In genomic region chr1:176142973-176143372, GRCh38 we compare ENCODE assay signal across 30 cellular contexts.
"Had no signal": no experiment of that assay in that cellular context is flagged by ENCODE, and none has a peak within 500 bp of the region (broad histone marks: within the 10 kb centered on the region; RNA-seq: fewer than 3 reads in every experiment).

No MANE protein-coding gene starts in this region.

- FAIRE-seq: islet of Langerhans, urothelium cell line had no signal

- H3K36me3 ChIP-seq: pancreas, prostate gland, thoracic aorta had no signal

- H3K4me1 ChIP-seq: left lung, lower lobe of right lung, pancreas, prostate gland, suprapubic skin, tibial artery, upper lobe of right lung had no signal

- H3K27ac ChIP-seq: left lung, lower lobe of right lung, pancreas, prostate gland, skin epidermis, suprapubic skin, thoracic aorta, tibial artery, upper lobe of right lung had no signal

- ATAC-seq: left colon; left lung; lower lobe of right lung; naive thymus-derived CD8-positive, alpha-beta T cell; pancreas; right cardiac atrium; sciatic nerve; stimulated activated naive B cell treated with anti-CD40 and anti-IgM and Interleukin-4, amounts not matched to agents 10 μg/mL and 1 μg/mL and 100 μg/mL, for 72 hours; upper lobe of right lung had no signal

- H3K4me3 Mint-ChIP-seq: naive thymus-derived CD8-positive, alpha-beta T cell; neural crest cell; stimulated activated naive B cell treated with anti-CD40 and anti-IgM and Interleukin-4, amounts not matched to agents 10 μg/mL and 1 μg/mL and 100 μg/mL, for 72 hours; stimulated activated naive CD8-positive, alpha-beta T cell treated with anti-CD3 and anti-CD28 coated beads, Interleukin-15, Interleukin-2, amounts not matched to agents 100 ng/mL and 50 ng/mL, for 24 hours had no signal

- DNase-seq: hypothalamus; immature natural killer cell; kidney; left colon; left lung; lower lobe of right lung; mammary epithelial cell; mesenchymal stem cell; naive thymus-derived CD8-positive, alpha-beta T cell; nucleus accumbens; pancreas; posterior cingulate gyrus; retina; right cardiac atrium; stimulated activated CD4-positive, alpha-beta T cell treated with anti-CD3 and anti-CD28 coated beads, Interleukin-12 subunit alpha, Interleukin-12 subunit beta, amount 100 ng/mL, for 4 hours; stimulated activated CD4-positive, alpha-beta T cell treated with anti-CD3 and anti-CD28 coated beads, Interleukin-15, amount 100 ng/mL, for 24 hours; stimulated activated CD4-positive, alpha-beta T cell treated with anti-CD3 and anti-CD28 coated beads, Interleukin-2, amount 100 ng/mL, for 24 hours; stimulated activated CD4-positive, alpha-beta T cell treated with anti-CD3 and anti-CD28 coated beads, Interleukin-4, amount 100 ng/mL, for 1 hour; stimulated activated naive B cell treated with anti-CD40 and anti-IgM and Interleukin-4, amounts not matched to agents 10 μg/mL and 1 μg/mL and 100 μg/mL, for 72 hours; tibial artery; upper lobe of right lung had no signal

- H3K9me3 ChIP-seq: left lung, lower lobe of right lung, pancreas, prostate gland, suprapubic skin, thoracic aorta, tibial artery, upper lobe of right lung had no signal

- H3K4me3 ChIP-seq: left lung, lower lobe of right lung, pancreas, prostate gland, skin epidermis, suprapubic skin, thoracic aorta, tibial artery, upper lobe of right lung had no signal

- H3K9me3 Mint-ChIP-seq: immature natural killer cell had no signal

- H3K27me3 Mint-ChIP-seq: naive thymus-derived CD8-positive, alpha-beta T cell; stimulated activated naive B cell treated with anti-CD40 and anti-IgM and Interleukin-4, amounts not matched to agents 10 μg/mL and 1 μg/mL and 100 μg/mL, for 72 hours; stimulated activated naive CD8-positive, alpha-beta T cell treated with anti-CD3 and anti-CD28 coated beads, Interleukin-15, Interleukin-2, amounts not matched to agents 100 ng/mL and 50 ng/mL, for 24 hours had no signal

- H3K27ac Mint-ChIP-seq: stimulated activated naive B cell treated with anti-CD40 and anti-IgM and Interleukin-4, amounts not matched to agents 10 μg/mL and 1 μg/mL and 100 μg/mL, for 72 hours; stimulated activated naive CD8-positive, alpha-beta T cell treated with anti-CD3 and anti-CD28 coated beads, Interleukin-15, Interleukin-2, amounts not matched to agents 100 ng/mL and 50 ng/mL, for 24 hours had no signal

- H3K27me3 ChIP-seq: left lung, pancreas, suprapubic skin, tibial artery, upper lobe of right lung had no signal
